ENCODE assay signal across 12 cellular contexts in genomic region chr7:43763183-43763582, GRCh38. TPM values are rescaled to one million over a fixed set of nuclear protein-coding genes. Genes with fewer than 3 reads are reported as not detected.
DNase-seq lines count a peak whose midpoint lies in the region; ATAC-seq and TF ChIP-seq lines count a peak whose summit lies in the region.
"Had no signal": no experiment of that assay in that cellular context is flagged by ENCODE, and none has a peak within 500 bp of the region (broad histone marks: within the 10 kb centered on the region; RNA-seq: fewer than 3 reads in every experiment).

No MANE protein-coding gene starts in this region.

- no peak overlapping the region for H3K9ac ChIP-seq in parathyroid adenoma

- intact Hi-C loops in esophagus squamous epithelium (cut with DNase I), result no loop called here

- H2AFZ ChIP-seq in parathyroid adenoma, result no peak overlapping the region

- 90 to 100% methylated on average over 2 of the region's 3 CpGs for WGBS in esophagus squamous epithelium, 2 donors

- H3K36me3 ChIP-seq in esophagus squamous epithelium (no peaks in the 10 kb centered on the region), parathyroid adenoma (ENCODE audit: control insufficient read depth, insufficient read depth, low read length) (no peaks in the 10 kb centered on the region)
- H3K36me3 ChIP-seq: BE2C, neutrophil had no signal

- H3K4me1 ChIP-seq in esophagus squamous epithelium (peaks cover 30 to 91% (median 36%) of the 10 kb centered on the region in 3 donors), parathyroid adenoma (peaks cover 9% of the 10 kb centered on the region)

- no peak for ATAC-seq in HG02970 (IDR thresholded peaks at IDR 0.05; ENCODE audit: low FRiP score, unreplicated experiment)
- ATAC-seq in HG03439 (IDR thresholded peaks at IDR 0.05; ENCODE audit: unreplicated experiment), result no peak

- CTCF ChIA-PET in RWPE1 (lab: Yijun Ruan, JAX), result interaction anchor here (0.8 to 1.4 kb wide), 2 partner anchors 27 to 36 kb away, joined by 4 to 10 read pairs; no protein-coding TSS in a partner anchor

- TF ChIP-seq POLR2A in esophagus squamous epithelium (IDR thresholded peaks at IDR 0.05), result no peak

- no peak overlapping the region for H3K4me2 ChIP-seq in parathyroid adenoma (ENCODE audit: low read length)

- POLR2A ChIA-PET in RWPE1 (lab: Yijun Ruan, JAX; ENCODE audit: low non-redundant PET), result no interaction called here

- in situ Hi-C loops in GM13976 (cut with MboI; ENCODE audit: low sequenced_read_pairs, unreplicated experiment), result no loop called here

- DNase-seq in GM13976 (ENCODE audit: low spot score), result no peak
- DNase-seq in RWPE1 (ENCODE audit: low spot score), result no peak
- DNase-seq in esophagus squamous epithelium (lab: John Stamatoyannopoulos, UW), result no peak
- no peak for DNase-seq in T1000 (lab: John Stamatoyannopoulos, UW)
- DNase-seq: aorta, BE2C, NCI-H82 had no signal

- peaks cover 10% of the 10 kb centered on the region for H3K79me2 ChIP-seq in parathyroid adenoma

- H3K4me3 ChIP-seq in esophagus squamous epithelium (no peak overlapping the region), parathyroid adenoma (ENCODE audit: low read depth, low read length) (no peak overlapping the region)
- H3K4me3 ChIP-seq: smooth muscle cell had no signal

- no peaks in the 10 kb centered on the region for H3K27me3 ChIP-seq in esophagus squamous epithelium
- no peaks in the 10 kb centered on the region for H3K27me3 ChIP-seq in parathyroid adenoma (ENCODE audit: control insufficient read depth, insufficient read depth, low read length)
- H3K27me3 ChIP-seq: BE2C had no signal

- no peaks in the 10 kb centered on the region for H3K9me3 ChIP-seq in esophagus squamous epithelium
- no peaks in the 10 kb centered on the region for H3K9me3 ChIP-seq in parathyroid adenoma (ENCODE audit: control insufficient read depth, low read length)
- H3K9me3 ChIP-seq: BE2C, neutrophil had no signal

- peak; percentile 15 for TF ChIP-seq CTCF in GM13976 (IDR thresholded peaks at IDR 0.05; ENCODE audit: borderline replicate concordance, control extremely low read depth, extremely low read depth, insufficient read depth, missing control alignments)
- no peak for TF ChIP-seq CTCF in RWPE1 (conservative IDR thresholded peaks at IDR 0.05; ENCODE audit: low read depth)
- no peak for TF ChIP-seq CTCF in esophagus squamous epithelium (IDR thresholded peaks at IDR 0.05)
- no peak for TF ChIP-seq CTCF in parathyroid adenoma (IDR thresholded peaks at IDR 0.05)

- H3K27ac ChIP-seq in RWPE1 (peak overlapping the region; percentile 44), esophagus squamous epithelium (peak overlapping the region in 3 of 4 donors; percentile 1 to 94 (median 85)), parathyroid adenoma (peak overlapping the region; percentile 22)

RNA-seq across cellular contexts. Expression of gene BLVRA, which starts 4.7 kb away (rescaled TPM):
- total RNA-seq in esophagus squamous epithelium, result 10 to 100 TPM; 34.2 to 83.2 (median 60.4) TPM

RNA-seq across cellular contexts. Expression of gene COA1, which starts 33.9 kb away (rescaled TPM):
- total RNA-seq in esophagus squamous epithelium, result 10 to 100 TPM; 20.5 to 59.1 (median 42.3) TPM

Comparison
In these comparisons a context has a peak if more than half of its experiments do, and no peak if none do; other contexts are left out.
1. H3K27ac ChIP-seq: peak in every context shown above with its lines; median percentile 85 in esophagus squamous epithelium; 44 in RWPE1; 22 in parathyroid adenoma.